8 cellular contexts compared by ENCODE assay signal in the genomic region with DNA sequence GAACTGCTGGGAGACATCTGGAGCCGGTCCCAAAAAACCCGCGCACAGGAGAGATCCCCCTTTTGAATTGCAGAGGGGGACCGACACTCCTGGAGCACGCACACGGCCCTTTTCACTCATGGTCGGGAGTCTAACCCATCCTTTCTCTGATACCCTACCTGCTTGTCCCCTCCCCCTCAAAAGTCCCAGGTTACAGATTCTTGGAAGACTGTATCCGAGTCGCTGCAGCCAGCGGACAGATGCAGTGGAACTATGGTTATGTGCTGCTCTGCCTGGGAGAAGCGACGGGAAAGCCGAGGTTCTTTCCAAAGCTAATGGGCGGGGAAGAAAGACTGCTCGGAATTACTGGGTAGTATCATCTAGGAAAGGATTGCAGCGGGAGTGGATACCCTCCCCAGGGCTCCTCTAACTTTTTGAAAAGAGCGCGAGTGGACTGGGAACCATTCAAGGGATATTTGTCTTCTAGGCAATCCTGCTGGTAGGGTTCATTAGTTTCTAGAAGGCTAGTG. TPM values are rescaled to one million over a fixed set of nuclear protein-coding genes. Genes with fewer than 3 reads are reported as not detected.
A peak's percentile ranks its signal among the peaks of the same experiment; 100 is the strongest.
DNase-seq lines count a peak whose midpoint lies in the region; ATAC-seq and TF ChIP-seq lines count a peak whose summit lies in the region.

No MANE protein-coding gene starts in this region.

- no peaks in the 10 kb centered on the region for H3K4me1 ChIP-seq in aorta (ENCODE audit: control insufficient read depth in 1 of 2, insufficient read depth in 2 of 2, low read length in 2 of 2)

- no peaks in the 10 kb centered on the region for H3K9me3 ChIP-seq in aorta (ENCODE audit: control insufficient read depth, low read length)

- H3K36me3 Mint-ChIP-seq in activated naive CD4-positive, alpha-beta T cell treated with anti-CD3 and anti-CD28 coated beads, Interleukin-2, amount 50 U/mL, for 24 hours = no peaks in the 10 kb centered on the region
- H3K36me3 Mint-ChIP-seq in activated naive CD4-positive, alpha-beta T cell treated with anti-CD3 and anti-CD28 coated beads, Interleukin-2, amount 50 U/mL, for 72 hours = peaks cover 3 to 11% of the 10 kb centered on the region in 2 donors
- H3K36me3 Mint-ChIP-seq in endothelial cell (ENCODE audit: low read depth, unreplicated experiment) = no peaks in the 10 kb centered on the region

- ATAC-seq in activated naive CD4-positive, alpha-beta T cell treated with anti-CD3 and anti-CD28 coated beads, Interleukin-2, amount 50 U/mL, for 72 hours = no peak
- peak; percentile 45 for ATAC-seq in aorta (ENCODE audit: low FRiP score)
- ATAC-seq in GM19467 (IDR thresholded peaks at IDR 0.05; ENCODE audit: unreplicated experiment) = no peak

- peaks cover 62% of the 10 kb centered on the region for H3K27me3 Mint-ChIP-seq in activated naive CD4-positive, alpha-beta T cell treated with anti-CD3 and anti-CD28 coated beads, Interleukin-2, amount 50 U/mL, for 24 hours
- H3K27me3 Mint-ChIP-seq in endothelial cell (ENCODE audit: unreplicated experiment) = peaks cover 13% of the 10 kb centered on the region

- peaks cover 17% of the 10 kb centered on the region for H3K4me1 Mint-ChIP-seq in activated naive CD4-positive, alpha-beta T cell treated with anti-CD3 and anti-CD28 coated beads, Interleukin-2, amount 50 U/mL, for 24 hours
- peaks cover 35% of the 10 kb centered on the region for H3K4me1 Mint-ChIP-seq in endothelial cell (ENCODE audit: unreplicated experiment)

- TF ChIP-seq CTCF in endothelial cell (IDR thresholded peaks at IDR 0.05; ENCODE audit: unreplicated experiment) = no peak

- DNase-seq in activated naive CD4-positive, alpha-beta T cell treated with anti-CD3 and anti-CD28 coated beads, Interleukin-2, amount 50 U/mL, for 72 hours (ENCODE audit: low spot score in 2 of 2) = no peak
- DNase-seq in endothelial cell (ENCODE audit: low spot score) (no peak), mucosa of gallbladder (ENCODE audit: low spot score) (peak; percentile 15), aorta (peak in 1 of 2 donors; percentile 64), NCI-H1105 (lab: John Stamatoyannopoulos, UW) (no peak), NCI-H1092 (lab: John Stamatoyannopoulos, UW) (no peak)

- intact Hi-C loops in aorta (cut with DNase I) = loop anchor here in 1 of 2 donors (2.0 kb wide), 1 partner anchor 202 kb away; no protein-coding TSS in a partner anchor

- peak overlapping the region; percentile 46 to 64 for H3K4me3 ChIP-seq in aorta (ENCODE audit: low read length in 2 of 2)

- peak overlapping the region; percentile 79 for H3K4me3 Mint-ChIP-seq in activated naive CD4-positive, alpha-beta T cell treated with anti-CD3 and anti-CD28 coated beads, Interleukin-2, amount 50 U/mL, for 24 hours
- peak overlapping the region; percentile 88 for H3K4me3 Mint-ChIP-seq in endothelial cell (ENCODE audit: unreplicated experiment)

- no peaks in the 10 kb centered on the region for H3K36me3 ChIP-seq in aorta (ENCODE audit: control insufficient read depth in 1 of 2, insufficient read depth in 2 of 2, low read length in 1 of 2)

- no peaks in the 10 kb centered on the region for H3K27me3 ChIP-seq in aorta (ENCODE audit: control insufficient read depth in 1 of 2, insufficient read depth in 2 of 2, low read length in 1 of 2)

- no peaks in the 10 kb centered on the region for H3K9me3 Mint-ChIP-seq in activated naive CD4-positive, alpha-beta T cell treated with anti-CD3 and anti-CD28 coated beads, Interleukin-2, amount 50 U/mL, for 24 hours
- H3K9me3 Mint-ChIP-seq in activated naive CD4-positive, alpha-beta T cell treated with anti-CD3 and anti-CD28 coated beads, Interleukin-2, amount 50 U/mL, for 72 hours = no peaks in the 10 kb centered on the region
- no peaks in the 10 kb centered on the region for H3K9me3 Mint-ChIP-seq in endothelial cell (ENCODE audit: unreplicated experiment)

- no peak overlapping the region for H3K27ac Mint-ChIP-seq in activated naive CD4-positive, alpha-beta T cell treated with anti-CD3 and anti-CD28 coated beads, Interleukin-2, amount 50 U/mL, for 24 hours
- H3K27ac Mint-ChIP-seq in activated naive CD4-positive, alpha-beta T cell treated with anti-CD3 and anti-CD28 coated beads, Interleukin-2, amount 50 U/mL, for 72 hours = no peak overlapping the region
- H3K27ac Mint-ChIP-seq in endothelial cell (ENCODE audit: unreplicated experiment) = no peak overlapping the region

- H3K27ac ChIP-seq in aorta (ENCODE audit: low read depth in 1 of 2, low read length in 2 of 2) = no peak overlapping the region

- 19 to 29% methylated on average over 18 of the region's 18 CpGs for WGBS in aorta, 2 donors

RNA-seq across cellular contexts. Expression of a gene that starts 1.5 kb away (rescaled TPM):
- total RNA-seq in activated naive CD4-positive, alpha-beta T cell treated with anti-CD3 and anti-CD28 coated beads, Interleukin-2, amount 50 U/mL, for 72 hours = not detected
- 4.7 TPM for total RNA-seq in endothelial cell (ENCODE audit: unreplicated experiment)
- 103 TPM for total RNA-seq in mucosa of gallbladder
- total RNA-seq in aorta = 1 to 10 TPM; 4.5 to 7.1 TPM
- 1 to 10 TPM; 2.3 to 4.5 TPM for polyA plus RNA-seq in aorta

Comparison
In these comparisons a context has a peak if more than half of its experiments do, and no peak if none do; other contexts are left out.
1. RNA of a gene that starts 1.5 kb away (total RNA-seq): 103 TPM in mucosa of gallbladder (single experiment); 4.5 to 7.1 TPM in aorta, 4.7 TPM in endothelial cell (single experiment) and not detected in activated naive CD4-positive, alpha-beta T cell treated with anti-CD3 and anti-CD28 coated beads, Interleukin-2, amount 50 U/mL, for 72 hours; every median in the first group is over 10 times any median in the second.